In the genomic region with DNA sequence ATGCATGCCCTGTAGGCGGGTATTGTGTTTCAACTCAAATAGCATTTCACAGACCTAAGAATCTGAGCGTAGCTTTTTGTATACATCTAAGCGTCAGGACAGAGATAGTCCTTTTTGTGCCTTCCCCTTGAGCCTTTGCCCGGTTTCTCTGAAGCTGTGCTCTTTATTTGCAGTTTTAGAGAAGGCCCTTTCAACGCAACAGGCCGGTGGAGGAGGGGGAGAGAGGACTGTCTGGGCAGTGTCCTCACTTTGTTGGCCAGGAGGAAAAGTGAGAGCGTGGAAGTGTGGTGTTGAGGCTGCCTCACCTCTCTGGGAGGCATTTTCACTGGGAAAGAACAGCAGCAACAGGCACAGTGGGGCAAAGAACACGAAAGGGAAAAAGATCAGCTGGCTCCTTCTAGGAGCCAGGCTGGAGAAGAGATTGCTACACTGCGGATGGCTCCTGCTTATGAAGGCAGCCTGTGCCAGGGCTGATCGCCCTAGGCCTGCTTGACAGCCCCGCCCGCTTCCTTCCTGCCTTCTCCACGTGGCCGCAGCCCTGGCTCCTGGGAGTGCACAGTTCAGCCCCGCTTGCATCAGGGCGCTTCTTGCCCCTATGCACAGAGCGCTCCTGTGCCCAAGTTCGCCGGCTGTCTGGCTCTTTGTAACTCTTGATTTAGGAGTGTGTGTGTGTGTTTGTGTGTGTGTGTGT, we compare ENCODE assay signal across 8 cellular contexts.
DNase-seq lines count a peak whose midpoint lies in the region; ATAC-seq, FAIRE-seq and TF ChIP-seq lines count a peak whose summit lies in the region.

No MANE protein-coding gene starts in this region.

- H3K9ac ChIP-seq in neuronal stem cell (ENCODE audit: low read depth, low read length, poor library complexity) = no peak overlapping the region

- H3K23ac ChIP-seq in neuronal stem cell (ENCODE audit: low read depth, low read length, poor library complexity) = no peak overlapping the region

- no peak overlapping the region for H4K8ac ChIP-seq in neuronal stem cell (ENCODE audit: low read depth, low read length)

- H3K4me2 ChIP-seq in neuronal stem cell (ENCODE audit: insufficient read depth, low read length, poor library complexity, severe bottlenecking) = peak overlapping the region; percentile 59

- no peak overlapping the region for H3K4ac ChIP-seq in neuronal stem cell (ENCODE audit: low read length)

- H4K91ac ChIP-seq in neuronal stem cell (ENCODE audit: low read depth, low read length, poor library complexity) = no peak overlapping the region

- H3K36me3 ChIP-seq in gastroesophageal sphincter = no peaks in the 10 kb centered on the region
- H3K36me3 ChIP-seq in neuronal stem cell (replicated peaks in 1 of 2; ENCODE audit: control insufficient read depth in 2 of 2, insufficient read depth in 2 of 2, low read length in 2 of 2) = no peaks in the 10 kb centered on the region

- no peak for TF ChIP-seq EP300 in gastroesophageal sphincter (IDR thresholded peaks at IDR 0.05)

- DNase-seq in COLO668 (lab: John Stamatoyannopoulos, UW; ENCODE audit: unreplicated experiment) (peak; percentile 5), NB4 (ENCODE audit: low read depth) (peak; percentile 23), neuronal stem cell (ENCODE audit: low spot score) (peak; percentile 26), T-helper 9 cell (no peak), NCI-H345 treated with DMSO at 0.1 percent for 48 hours (lab: John Stamatoyannopoulos, UW; ENCODE audit: unreplicated experiment) (no peak), HTR-8/SVneo (ENCODE audit: insufficient read length, low spot score) (no peak)

- H2BK12ac ChIP-seq in neuronal stem cell (ENCODE audit: low read length) = no peak overlapping the region

- no peaks in the 10 kb centered on the region for H3K4me1 ChIP-seq in gastroesophageal sphincter
- H3K4me1 ChIP-seq in neuronal stem cell (ENCODE audit: control insufficient read depth in 2 of 2, insufficient read depth in 1 of 2, low read depth in 1 of 2, low read length in 2 of 2) = peaks cover 14 to 20% of the 10 kb centered on the region in 2 donors

- H2BK5ac ChIP-seq in neuronal stem cell (ENCODE audit: low read length) = no peak overlapping the region

- no peak for TF ChIP-seq POLR2A in NB4 (IDR thresholded peaks at IDR 0.05; ENCODE audit: extremely low read depth, insufficient read length)
- TF ChIP-seq POLR2A in gastroesophageal sphincter (IDR thresholded peaks at IDR 0.05) = no peak

- H3K14ac ChIP-seq in neuronal stem cell (ENCODE audit: low read length) = no peak overlapping the region

- H3K18ac ChIP-seq in neuronal stem cell (ENCODE audit: low read length) = peak overlapping the region; percentile 11

- 57 to 80% methylated on average over 3 to 8 of the region's 19 CpGs for WGBS in gastroesophageal sphincter (ENCODE audit: low coverage in 1 of 2), 2 donors
- no CpG with 5 or more reads among the region's 19 CpGs for WGBS in neuronal stem cell (ENCODE audit: extremely low coverage in 2 of 2, insufficient read length in 2 of 2, insufficient replicate concordance in 1 of 2), 2 donors

- H3K4me3 ChIP-seq in NB4 (ENCODE audit: low read depth, low read length) (no peak overlapping the region), gastroesophageal sphincter (no peak overlapping the region), neuronal stem cell (ENCODE audit: low read length in 2 of 2) (no peak overlapping the region)

- H3K9me3 ChIP-seq in gastroesophageal sphincter = no peaks in the 10 kb centered on the region
- no peaks in the 10 kb centered on the region for H3K9me3 ChIP-seq in neuronal stem cell (replicated peaks in 1 of 2; ENCODE audit: control insufficient read depth in 2 of 2, insufficient read depth in 1 of 2, low read depth in 1 of 2, low read length in 2 of 2)

- H3K27me3 ChIP-seq in gastroesophageal sphincter (peaks cover 28% of the 10 kb centered on the region), neuronal stem cell (ENCODE audit: control insufficient read depth in 3 of 3, insufficient read depth in 3 of 3, low read depth in 1 of 3, low read length in 3 of 3) (no peaks in the 10 kb centered on the region)

- no peak overlapping the region for H2BK120ac ChIP-seq in neuronal stem cell (ENCODE audit: low read depth, low read length)

- H3K27ac ChIP-seq in gastroesophageal sphincter (peak overlapping the region in 2 of 4 donors; percentile 26 to 51), neuronal stem cell (replicated peaks; ENCODE audit: low read length) (peak overlapping the region; percentile 11)

- no peak for TF ChIP-seq CTCF in NB4 (IDR thresholded peaks at IDR 0.05; ENCODE audit: low read depth, low read length)
- TF ChIP-seq CTCF in gastroesophageal sphincter (IDR thresholded peaks at IDR 0.05) = no peak

- H3K79me1 ChIP-seq in neuronal stem cell (ENCODE audit: low read depth, low read length) = no peaks in the 10 kb centered on the region

- ATAC-seq in gastroesophageal sphincter (peak; percentile 84), GM21786 (IDR thresholded peaks at IDR 0.05; ENCODE audit: unreplicated experiment) (no peak)

- H2BK15ac ChIP-seq in neuronal stem cell (ENCODE audit: low read length) = peak overlapping the region; percentile 22

- peak overlapping the region; percentile 81 for H2AFZ ChIP-seq in neuronal stem cell (ENCODE audit: low read length)

- H2AK5ac ChIP-seq in neuronal stem cell (ENCODE audit: low read depth, low read length) = no peak overlapping the region

- FAIRE-seq in HTR-8/SVneo (lab: Jason Lieb, UNC) = no peak

Comparison
In these comparisons a context has a peak if more than half of its experiments do, and no peak if none do; other contexts are left out.
1. DNase-seq: peak in COLO668 (single experiment), NB4 (single experiment) and neuronal stem cell (single experiment); none in T-helper 9 cell (single experiment), NCI-H345 treated with DMSO at 0.1 percent for 48 hours (single experiment) and HTR-8/SVneo (single experiment).